ENCODE assay signal across 2 cellular contexts in genomic region chr1:234476172-234476571, GRCh38.
A peak's percentile ranks its signal among the peaks of the same experiment; 100 is the strongest.
TF ChIP-seq lines count a peak whose summit lies in the region.

No MANE protein-coding gene starts in this region.

TF ChIP-seq in A549, 52 proteins besides CTCF, POLR2A, EP300 and RAD21:
- TF ChIP-seq HMGXB4 (CRISPR knock-in tag; IDR thresholded peaks at IDR 0.05; ENCODE audit: borderline replicate concordance) (no peak), ZFP36 (IDR thresholded peaks at IDR 0.05; ENCODE audit: borderline replicate concordance, partially characterized antibody) (no peak), HDAC2 (IDR thresholded peaks at IDR 0.05) (no peak), ESRRA (IDR thresholded peaks at IDR 0.05; ENCODE audit: borderline replicate concordance, low read length) (no peak), MAFK (IDR thresholded peaks at IDR 0.05; ENCODE audit: partially characterized antibody) (no peak), RFX5 (IDR thresholded peaks at IDR 0.05) (no peak), HOXB5 (CRISPR knock-in tag; IDR thresholded peaks at IDR 0.05) (no peak), HEYL (CRISPR knock-in tag; IDR thresholded peaks at IDR 0.05) (no peak), SMC3 (IDR thresholded peaks at IDR 0.05) (no peak), ATOH8 (CRISPR knock-in tag; IDR thresholded peaks at IDR 0.05; ENCODE audit: low read depth) (no peak), HES2 (IDR thresholded peaks at IDR 0.05) (no peak), BCL3 (IDR thresholded peaks at IDR 0.05) (no peak), NR3C1 (IDR thresholded peaks at IDR 0.05) (no peak), KDM1A (IDR thresholded peaks at IDR 0.05; ENCODE audit: low read depth) (no peak), MAZ (IDR thresholded peaks at IDR 0.05; ENCODE audit: borderline replicate concordance, low read depth, low read length) (no peak), CHD4 (IDR thresholded peaks at IDR 0.05; ENCODE audit: borderline replicate concordance) (no peak), NFE2L2 (conservative IDR thresholded peaks at IDR 0.05; ENCODE audit: low read length) (no peak)
TF ChIP-seq in A549: peak in this region for 0.

TF ChIP-seq in K562, 482 proteins besides CTCF, POLR2A, EP300 and RAD21:
- TF ChIP-seq ZNF445 (CRISPR knock-in tag; IDR thresholded peaks at IDR 0.05; ENCODE audit: low read depth) = no peak
- TF ChIP-seq ATF7 (IDR thresholded peaks at IDR 0.05) = no peak
- TF ChIP-seq ZNF41 (CRISPR knock-in tag; conservative IDR thresholded peaks at IDR 0.05) = peak; percentile 97
- no peak for TF ChIP-seq ZNF77 (CRISPR knock-in tag; IDR thresholded peaks at IDR 0.05)
- TF ChIP-seq KHSRP (IDR thresholded peaks at IDR 0.05) = no peak
- TF ChIP-seq TCF15 (CRISPR knock-in tag; IDR thresholded peaks at IDR 0.05) = no peak
- TF ChIP-seq KLF6 (CRISPR knock-in tag; IDR thresholded peaks at IDR 0.05; ENCODE audit: borderline replicate concordance) = no peak
